31 cellular contexts compared by ENCODE assay signal in genomic region chr12:44375694-44376093, GRCh38.
"Had no signal": no experiment of that assay in that cellular context is flagged by ENCODE, and none has a peak within 500 bp of the region (broad histone marks: within the 10 kb centered on the region; RNA-seq: fewer than 3 reads in every experiment).

No MANE protein-coding gene starts in this region.

- H2AFZ ChIP-seq: hepatocyte, parathyroid adenoma had no signal

- H3K9me3 Mint-ChIP-seq: activated T-cell treated with anti-CD3 and anti-CD28 coated beads, Interleukin-2, amount 50 U/mL, for 72 hours; brain; mesothelial cell of epicardium; stimulated activated effector memory CD8-positive, alpha-beta T cell treated with anti-CD3 and anti-CD28 coated beads, Interleukin-12 subunit alpha, Interleukin-12 subunit beta, amount 100 ng/mL, for 72 hours; stimulated activated naive CD8-positive, alpha-beta T cell treated with anti-CD3 and anti-CD28 coated beads, Interleukin-15, Interleukin-2, amounts not matched to agents 100 ng/mL and 50 ng/mL, for 24 hours; type B pancreatic cell had no signal

- H3K4me1 ChIP-seq: colonic mucosa, gastroesophageal sphincter, parathyroid adenoma, uterus had no signal

- H3K4me3 Mint-ChIP-seq: activated naive CD8-positive, alpha-beta T cell; activated T-cell treated with anti-CD3 and anti-CD28 coated beads, Interleukin-2, amount 50 U/mL, for 72 hours; brain; mesothelial cell of epicardium; naive B cell; stimulated activated effector memory CD8-positive, alpha-beta T cell treated with anti-CD3 and anti-CD28 coated beads, Interleukin-12 subunit alpha, Interleukin-12 subunit beta, amount 100 ng/mL, for 72 hours; stimulated activated naive CD8-positive, alpha-beta T cell treated with anti-CD3 and anti-CD28 coated beads, Interleukin-15, Interleukin-2, amounts not matched to agents 100 ng/mL and 50 ng/mL, for 24 hours; type B pancreatic cell had no signal

- FAIRE-seq: keratinocyte, small intestine, TTC549 had no signal

- H3K4me2 ChIP-seq: hepatocyte had no signal

- H3K27me3 ChIP-seq: cardiac muscle cell, colonic mucosa, gastroesophageal sphincter, hepatocyte, sigmoid colon, uterus had no signal

- H3K9ac ChIP-seq: parathyroid adenoma had no signal

- H3K9me3 ChIP-seq: colonic mucosa, gastroesophageal sphincter, psoas muscle, sigmoid colon, uterus had no signal

- H3K79me2 ChIP-seq: hepatocyte, parathyroid adenoma had no signal

- DNase-seq: activated CD4-positive, alpha-beta T cell treated with anti-CD3 and anti-CD28 coated beads for 4 hours; activated CD4-positive, alpha-beta T cell treated with anti-CD3 and anti-CD28 coated beads, Interleukin-2, amount 50 U/mL, for 4 hours; activated naive CD4-positive, alpha-beta T cell; activated T-cell treated with anti-CD3 and anti-CD28 coated beads for 4 hours; activated T-cell treated with anti-CD3 and anti-CD28 coated beads, Interleukin-2, amount 50 U/mL, for 72 hours; aorta; cerebellar nuclear complex; colonic mucosa; effector memory CD4-positive, alpha-beta T cell; left colon; naive B cell; nucleus accumbens; psoas muscle; sigmoid colon; small intestine; stimulated activated CD4-positive, alpha-beta T cell treated with anti-CD3 and anti-CD28 coated beads, Interleukin-4, amount 100 ng/mL, for 24 hours; substantia nigra; uterus had no signal

- H3K4me3 ChIP-seq: cardiac muscle cell, colonic mucosa, gastroesophageal sphincter, hepatocyte, psoas muscle, sigmoid colon, uterus had no signal

- H3K4me1 Mint-ChIP-seq: stimulated activated effector memory CD8-positive, alpha-beta T cell treated with anti-CD3 and anti-CD28 coated beads, Interleukin-12 subunit alpha, Interleukin-12 subunit beta, amount 100 ng/mL, for 72 hours had no signal

- H3K27me3 Mint-ChIP-seq: activated naive CD8-positive, alpha-beta T cell; brain; naive B cell; stimulated activated naive CD8-positive, alpha-beta T cell treated with anti-CD3 and anti-CD28 coated beads, Interleukin-15, Interleukin-2, amounts not matched to agents 100 ng/mL and 50 ng/mL, for 24 hours; type B pancreatic cell had no signal

- H3K36me3 ChIP-seq: cardiac muscle cell, colonic mucosa, sigmoid colon, uterus had no signal

- H3K36me3 Mint-ChIP-seq: brain; mesothelial cell of epicardium; stimulated activated effector memory CD8-positive, alpha-beta T cell treated with anti-CD3 and anti-CD28 coated beads, Interleukin-12 subunit alpha, Interleukin-12 subunit beta, amount 100 ng/mL, for 72 hours; type B pancreatic cell had no signal

- H3K27ac Mint-ChIP-seq: activated naive CD8-positive, alpha-beta T cell; activated T-cell treated with anti-CD3 and anti-CD28 coated beads, Interleukin-2, amount 50 U/mL, for 72 hours; brain; mesothelial cell of epicardium; naive B cell; stimulated activated effector memory CD8-positive, alpha-beta T cell treated with anti-CD3 and anti-CD28 coated beads, Interleukin-12 subunit alpha, Interleukin-12 subunit beta, amount 100 ng/mL, for 72 hours; stimulated activated naive CD8-positive, alpha-beta T cell treated with anti-CD3 and anti-CD28 coated beads, Interleukin-15, Interleukin-2, amounts not matched to agents 100 ng/mL and 50 ng/mL, for 24 hours; type B pancreatic cell had no signal

- H3K27ac ChIP-seq: cardiac muscle cell, colonic mucosa, gastroesophageal sphincter, hepatocyte, parathyroid adenoma, psoas muscle, sigmoid colon, uterus, VCaP had no signal

- ATAC-seq: activated T-cell treated with anti-CD3 and anti-CD28 coated beads, Interleukin-2, amount 50 U/mL, for 72 hours; gastroesophageal sphincter; left colon; psoas muscle; stimulated activated effector memory CD8-positive, alpha-beta T cell treated with anti-CD3 and anti-CD28 coated beads, Interleukin-12 subunit alpha, Interleukin-12 subunit beta, amount 100 ng/mL, for 72 hours had no signal
